In genomic region chr13:97276862-97277269, GRCh38 we compare ENCODE assay signal across 12 cellular contexts. TPM values are rescaled to one million over a fixed set of nuclear protein-coding genes. Genes with fewer than 3 reads are reported as not detected.
DNase-seq lines count a peak whose midpoint lies in the region; ATAC-seq, FAIRE-seq and TF ChIP-seq lines count a peak whose summit lies in the region.
"Had no signal": no experiment of that assay in that cellular context is flagged by ENCODE, and none has a peak within 500 bp of the region (broad histone marks: within the 10 kb centered on the region; RNA-seq: fewer than 3 reads in every experiment).

No MANE protein-coding gene starts in this region.

- H3K9me3 ChIP-seq in HCT116 (ENCODE audit: control insufficient read depth in 1 of 2, insufficient read depth in 1 of 2, low read depth in 1 of 2, low read length in 2 of 2) (no peaks in the 10 kb centered on the region), GM12878 (replicated peaks; ENCODE audit: control insufficient read depth, insufficient read depth, low read length) (no peaks in the 10 kb centered on the region; the same call in 1 of the 3 replicates)
- H3K9me3 ChIP-seq: BLaER1 had no signal

- TF ChIP-seq POLR2A in HCT116 (IDR thresholded peaks at IDR 0.05; ENCODE audit: borderline replicate concordance, extremely low read depth, insufficient read depth, insufficient read length), result no peak
- TF ChIP-seq POLR2A in GM12878 (IDR thresholded peaks at IDR 0.05; ENCODE audit: low read depth, low read length), result no peak

- H3K36me3 ChIP-seq in HCT116 (ENCODE audit: control insufficient read depth in 1 of 2, insufficient read depth in 2 of 2, low read length in 2 of 2) (peaks cover 0 to 8% of the 10 kb centered on the region in 2 experiments; a peak in 2 of 4 replicates), GM12878 (ENCODE audit: control insufficient read depth in 2 of 2, insufficient read depth in 2 of 2, low read length in 1 of 2) (no peaks in the 10 kb centered on the region)

- peak overlapping the region; percentile 100 for H3K27ac ChIP-seq in HCT116 (ENCODE audit: low read depth, low read length)
- no peak overlapping the region for H3K27ac ChIP-seq in GM12878 (ENCODE audit: control insufficient read depth, insufficient read depth)
- H3K27ac ChIP-seq: BLaER1 had no signal

- DNase-seq in EL (peak; percentile 59), HCT116 (ENCODE audit: low read depth, low spot score) (no peak), GM12878 (ENCODE audit: low read depth, low spot score) (no peak), mesothelial cell of epicardium (ENCODE audit: low spot score in 2 of 2, unreplicated experiment in 2 of 2) (no peak), HT-29 (ENCODE audit: low spot score) (no peak)
- no peak for DNase-seq in effector CD4-positive, alpha-beta T cell
- DNase-seq: effector CD8-positive, alpha-beta T cell; NCI-H1105 had no signal

- ATAC-seq in HCT116 (no peak), GM12878 (peak; percentile 69), HG03175 (IDR thresholded peaks at IDR 0.05; ENCODE audit: unreplicated experiment) (no peak), GM21447 (IDR thresholded peaks at IDR 0.05; ENCODE audit: unreplicated experiment) (no peak)

- no peak overlapping the region for H3K4me3 Mint-ChIP-seq in mesothelial cell of epicardium

- TF ChIP-seq CTCF in HCT116 (IDR thresholded peaks at IDR 0.05 in 2 of 3, conservative IDR thresholded peaks at IDR 0.05 in 1 of 3; ENCODE audit: borderline replicate concordance in 1 of 3, insufficient read depth in 1 of 3, low read depth in 2 of 3, low read length in 2 of 3) (no peak), GM12878 (IDR thresholded peaks at IDR 0.05 in 2 of 3, conservative IDR thresholded peaks at IDR 0.05 in 1 of 3; ENCODE audit: control insufficient read depth in 2 of 3, extremely low read depth in 1 of 3, insufficient read depth in 1 of 3, low read depth in 3 of 3, low read length in 3 of 3) (no peak), mesothelial cell of epicardium (IDR thresholded peaks at IDR 0.05; ENCODE audit: unreplicated experiment) (no peak)

- H3K9ac ChIP-seq in HCT116 (ENCODE audit: low read length) (peak overlapping the region; percentile 18; the same call in 1 of the 2 replicates), GM12878 (ENCODE audit: control insufficient read depth, insufficient read depth, low read length) (no peak overlapping the region)
- H3K9ac ChIP-seq: BLaER1 had no signal

- TF ChIP-seq RAD21 in HCT116 (IDR thresholded peaks at IDR 0.05; ENCODE audit: low read depth) (no peak), GM12878 (IDR thresholded peaks at IDR 0.05; ENCODE audit: insufficient read depth, low read depth, low read length) (no peak)

- BruUV-seq in HCT116 (replicated peaks; lab: Mats Ljungman, UMichigan) (no TSS peak), GM12878 (replicated peaks; lab: Mats Ljungman, UMichigan) (TSS peak; percentile 48)

- CTCF ChIA-PET in HCT116 (lab: Charles Lee) (interaction anchor here (2.1 kb wide), 1 partner anchor 167 kb away, joined by 5 read pairs; no protein-coding TSS in a partner anchor), GM12878 (lab: Yijun Ruan, JAX) (interaction anchor here (0.7 to 1.0 kb wide), 2 partner anchors 52 to 67 kb away, joined by 3 read pairs; no protein-coding TSS in a partner anchor)

- H3K36me3 Mint-ChIP-seq in mesothelial cell of epicardium, result peaks cover 13% of the 10 kb centered on the region

- intact Hi-C loops in HCT116 (cut with micrococcal nuclease), result loop anchor here (5.0 kb wide), 1 partner anchor 65 kb away; no protein-coding TSS in a partner anchor
- intact Hi-C loops in GM12878 (cut with micrococcal nuclease; ENCODE audit: unreplicated experiment), result no loop called here

- H3K27me3 Mint-ChIP-seq in mesothelial cell of epicardium (ENCODE audit: low read depth), result no peaks in the 10 kb centered on the region

- peak overlapping the region; percentile 18 for H3K27ac Mint-ChIP-seq in mesothelial cell of epicardium
- H3K27ac Mint-ChIP-seq: activated naive CD4-positive, alpha-beta T cell treated with anti-CD3 and anti-CD28 coated beads, Interleukin-2, amount 50 U/mL, for 72 hours had no signal

- FAIRE-seq in GM12878 (lab: Jason Lieb, UNC), result peak; percentile 13

- H3K4me3 ChIP-seq in HCT116 (replicated peaks in 1 of 2; ENCODE audit: low read depth in 1 of 2, low read length in 2 of 2), result no peak overlapping the region
- no peak overlapping the region for H3K4me3 ChIP-seq in GM12878
- H3K4me3 ChIP-seq: BLaER1 had no signal

- H3K79me2 ChIP-seq in HCT116 (ENCODE audit: insufficient read depth, low read length) (peaks cover 72% of the 10 kb centered on the region), GM12878 (ENCODE audit: control insufficient read depth, insufficient read depth, low read length) (no peaks in the 10 kb centered on the region)

- SMC1A ChIA-PET in GM12878 (lab: Charles Lee; ENCODE audit: uncharacterized antibody, unreplicated experiment), result interaction anchor here (1.2 to 1.5 kb wide), 3 partner anchors 40 to 67 kb away, joined by 3 to 5 read pairs (median 3); partner anchors contain the start of gene MBNL2

- peaks cover 77% of the 10 kb centered on the region for H3K4me1 Mint-ChIP-seq in mesothelial cell of epicardium

- H3K27me3 ChIP-seq in HCT116 (ENCODE audit: insufficient read depth, low read length) (no peaks in the 10 kb centered on the region), GM12878 (replicated peaks in 1 of 2; ENCODE audit: control insufficient read depth in 2 of 2, insufficient read depth in 2 of 2, low read length in 1 of 2) (no peaks in the 10 kb centered on the region)
- H3K27me3 ChIP-seq: BLaER1 had no signal

- WGBS in GM12878 (ENCODE audit: insufficient coverage, insufficient replicate concordance, low lambda C conversion rate, missing lambda C conversion rate), result 0% methylated on average over 2 of the region's 2 CpGs

- H3K4me2 ChIP-seq in HCT116 (ENCODE audit: low read length), result peak overlapping the region; percentile 51
- H3K4me2 ChIP-seq in GM12878 (ENCODE audit: control insufficient read depth, insufficient read depth), result no peak overlapping the region
- H3K4me2 ChIP-seq: BLaER1 had no signal

- H2AFZ ChIP-seq in HCT116 (ENCODE audit: low read depth, low read length, poor library complexity, severe bottlenecking) (no peak overlapping the region), GM12878 (ENCODE audit: control insufficient read depth, low read depth, low read length) (peak overlapping the region; percentile 46; the same call in 1 of the 2 replicates)

- in situ Hi-C loops in GM12878 (cut with MboI), result no loop called here

- no peaks in the 10 kb centered on the region for H3K9me3 Mint-ChIP-seq in mesothelial cell of epicardium

- no peaks in the 10 kb centered on the region for H4K20me1 ChIP-seq in HCT116 (ENCODE audit: insufficient read depth)
- H4K20me1 ChIP-seq in GM12878 (ENCODE audit: control insufficient read depth, insufficient read depth), result no peaks in the 10 kb centered on the region

- H3K9me2 ChIP-seq in HCT116 (ENCODE audit: insufficient read depth), result no peaks in the 10 kb centered on the region

- POLR2A ChIA-PET in HCT116 (lab: Charles Lee), result interaction anchor here (1.5 kb wide), 1 partner anchor 20 kb away, joined by 3 read pairs; no protein-coding TSS in a partner anchor
- POLR2A ChIA-PET in GM12878 (lab: Charles Lee), result interaction anchor here (1.0 kb wide), 1 partner anchor 51 kb away, joined by 3 read pairs; no protein-coding TSS in a partner anchor

- no peak for TF ChIP-seq EP300 in GM12878 (IDR thresholded peaks at IDR 0.05; ENCODE audit: borderline replicate concordance in 1 of 2, control insufficient read depth in 1 of 2, low read depth in 2 of 2, low read length in 2 of 2)

- peaks cover 93 to 100% of the 10 kb centered on the region in 2 experiments for H3K4me1 ChIP-seq in HCT116 (ENCODE audit: control insufficient read depth in 1 of 2, insufficient read depth in 2 of 2, low read length in 2 of 2)
- peaks cover 17% of the 10 kb centered on the region for H3K4me1 ChIP-seq in GM12878 (ENCODE audit: control insufficient read depth, insufficient read depth, low read length)

- RAD21 ChIA-PET in HCT116 (lab: Charles Lee; ENCODE audit: low non-redundant PET in 1 of 2, low total read pairs in 2 of 2, uncharacterized antibody in 2 of 2, unreplicated experiment in 2 of 2) (no interaction called here), GM12878 (lab: Charles Lee; ENCODE audit: unreplicated experiment) (interaction anchor here (1.1 kb wide), 1 partner anchor 48 kb away, joined by 3 read pairs; no protein-coding TSS in a partner anchor)

TF ChIP-seq in HCT116, 20 proteins besides CTCF, POLR2A, EP300 and RAD21 (continues in another document):
- no peak for TF ChIP-seq CBX3 (IDR thresholded peaks at IDR 0.05; ENCODE audit: low read depth)
- TF ChIP-seq, protein P1, sequence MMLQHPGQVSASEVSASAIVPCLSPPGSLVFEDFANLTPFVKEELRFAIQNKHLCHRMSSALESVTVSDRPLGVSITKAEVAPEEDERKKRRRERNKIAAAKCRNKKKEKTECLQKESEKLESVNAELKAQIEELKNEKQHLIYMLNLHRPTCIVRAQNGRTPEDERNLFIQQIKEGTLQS (IDR thresholded peaks at IDR 0.05), result no peak

TF ChIP-seq in GM12878, 131 proteins besides CTCF, POLR2A, EP300 and RAD21 (continues in another document):
- peak; percentile 47 for TF ChIP-seq JUNB (IDR thresholded peaks at IDR 0.05)

RNA-seq across cellular contexts. Expression of gene MBNL2, which starts 54.7 kb away (rescaled TPM):
- total RNA-seq in HCT116 (2021; ENCODE audit: unreplicated experiment) (73.9 TPM), GM12878 (2014; rRNA removed) (7.0 TPM in 2 replicates), GM12878 (2014; rRNA removed; fragmentation: Illumina TruSeq; extraction: Trizol) (6.3 and 7.7 TPM in 2 replicates), GM12878 (2021) (6.6 and 7.6 TPM in 2 replicates), mesothelial cell of epicardium (71.8 to 78.9 TPM (median 76.9 TPM) in 3 replicates)
- 40.8 and 43.6 TPM in 2 replicates for polyA plus RNA-seq in HCT116 (2012)
- total RNA-seq in GM12878 (2013; cell fraction: nucleolus; rRNA removed), result 32.9 and 34.6 TPM in 2 replicates
- 2.8 TPM for polyA plus RNA-seq in GM12878 (2011; ENCODE audit: low read depth)
- polyA plus RNA-seq in GM12878 (2011; rRNA removed) (6.4 and 7.6 TPM in 2 replicates), GM12878 (2014; fragmentation: Illumina TruSeq; extraction: Trizol) (5.0 and 5.6 TPM in 2 replicates), GM12878 (2014; fragmentation: Nextera tagmentation; extraction: Ambion mirVana) (1 to 10 TPM; 1.6 to 2.1 TPM), GM12878 (2014; rRNA removed) (1.7 and 2.9 TPM in 2 replicates), GM12878 (2016; fragmentation: Nextera tagmentation; extraction: Ambion mirVana) (1 to 10 TPM; 9.6 to 9.7 TPM)
- polyA plus RNA-seq in GM12878 (2011; cell fraction: cytosol; rRNA removed), result 4.7 and 7.0 TPM in 2 replicates
- polyA plus RNA-seq in GM12878 (2011; cell fraction: nucleus; rRNA removed), result 5.3 and 5.7 TPM in 2 replicates
- 5.3 TPM in 2 replicates for polyA plus RNA-seq in GM12878 (2012)
- polyA minus RNA-seq in GM12878 (2011; rRNA and poly(A)+ RNA removed), result 19.7 and 30.4 TPM in 2 replicates
- polyA minus RNA-seq in GM12878 (2011; cell fraction: cytosol; rRNA and poly(A)+ RNA removed), result 6.4 and 10.2 TPM in 2 replicates
- 7.4 and 10.0 TPM in 2 replicates for polyA minus RNA-seq in GM12878 (2011; cell fraction: nucleus; rRNA and poly(A)+ RNA removed)
- 34.2 and 35.7 TPM in 2 replicates for total RNA-seq in HT-29 (2014; rRNA removed; shearing (Covaris generic))
